In the genomic region with DNA sequence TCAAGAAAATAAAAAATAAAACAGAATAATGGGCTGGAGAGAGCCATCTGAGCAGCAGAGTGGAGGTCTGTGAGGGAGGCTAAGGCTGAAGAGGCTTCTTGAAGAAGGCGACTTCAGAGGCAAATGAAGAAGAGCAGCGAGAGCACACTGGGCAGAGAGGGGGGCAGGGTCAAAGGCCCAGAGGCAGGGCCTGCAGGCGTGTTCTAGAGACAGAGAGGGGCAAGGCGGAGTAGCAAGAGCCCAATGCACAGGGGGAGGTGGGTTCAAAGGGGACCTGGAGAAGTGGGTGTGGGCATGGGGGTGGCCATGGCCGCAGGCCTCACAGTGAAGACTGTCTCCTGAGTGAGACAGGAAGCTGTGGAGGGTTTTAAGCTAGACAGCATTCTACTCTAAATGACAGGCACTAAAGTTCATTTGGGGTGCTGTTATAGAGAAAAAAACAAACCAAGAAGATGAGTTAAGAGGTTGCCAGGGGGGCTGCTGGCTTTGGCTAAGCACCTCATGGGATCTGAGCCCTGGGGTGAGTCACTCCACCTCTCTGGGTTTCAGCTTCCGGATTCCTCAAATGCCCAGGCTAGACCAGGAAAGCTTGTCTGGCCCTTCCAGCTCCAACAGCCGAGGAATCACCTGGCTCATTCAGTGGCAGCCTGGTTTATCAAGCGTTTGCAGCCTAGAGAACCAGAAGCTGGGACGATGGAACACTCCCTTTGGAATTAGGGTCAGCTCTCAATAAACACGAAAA, we compare ENCODE assay signal across 10 cellular contexts.
DNase-seq lines count a peak whose midpoint lies in the region; ATAC-seq, FAIRE-seq and TF ChIP-seq lines count a peak whose summit lies in the region.
"Had no signal": no experiment of that assay in that cellular context is flagged by ENCODE, and none has a peak within 500 bp of the region (broad histone marks: within the 10 kb centered on the region; RNA-seq: fewer than 3 reads in every experiment).

No MANE protein-coding gene starts in this region.

- no peak for FAIRE-seq in urothelium cell line (lab: Jason Lieb, UNC)

- H3K27me3 ChIP-seq in kidney epithelial cell (ENCODE audit: control insufficient read depth, insufficient read depth, low read length): no peaks in the 10 kb centered on the region
- H3K27me3 ChIP-seq: dorsolateral prefrontal cortex had no signal

- ATAC-seq in natural killer cell (peak in 1 of 3 donors; percentile 31), GM18520 (IDR thresholded peaks at IDR 0.05; ENCODE audit: unreplicated experiment) (no peak)
- no peak for ATAC-seq in natural killer cell treated with Interleukin-12 subunit alpha and Interleukin-12 subunit beta and Interleukin-15 and Interleukin-18, amount 100 ng/mL, for 72 hours

- H3K36me3 ChIP-seq in kidney epithelial cell (ENCODE audit: control insufficient read depth, insufficient read depth, low read length): peaks cover 2% of the 10 kb centered on the region

- no peak overlapping the region for H3K4me3 ChIP-seq in kidney epithelial cell (ENCODE audit: low read depth, low read length)
- H3K4me3 ChIP-seq: dorsolateral prefrontal cortex had no signal

- H3K27me3 Mint-ChIP-seq in natural killer cell (ENCODE audit: low read depth in 2 of 2): no peaks in the 10 kb centered on the region
- H3K27me3 Mint-ChIP-seq in natural killer cell treated with Interleukin-12 subunit alpha and Interleukin-12 subunit beta and Interleukin-15 and Interleukin-18, amount 100 ng/mL, for 72 hours: no peaks in the 10 kb centered on the region

- no peak overlapping the region for H3K4me3 Mint-ChIP-seq in natural killer cell
- H3K4me3 Mint-ChIP-seq in natural killer cell treated with Interleukin-12 subunit alpha and Interleukin-12 subunit beta and Interleukin-15 and Interleukin-18, amount 100 ng/mL, for 72 hours: no peak overlapping the region

- H3K9me3 Mint-ChIP-seq in natural killer cell: no peaks in the 10 kb centered on the region
- no peaks in the 10 kb centered on the region for H3K9me3 Mint-ChIP-seq in natural killer cell treated with Interleukin-12 subunit alpha and Interleukin-12 subunit beta and Interleukin-15 and Interleukin-18, amount 100 ng/mL, for 72 hours

- H3K4me1 Mint-ChIP-seq in natural killer cell: peaks cover 8 to 21% of the 10 kb centered on the region in 2 donors
- peaks cover 0 to 3% of the 10 kb centered on the region in 2 donors for H3K4me1 Mint-ChIP-seq in natural killer cell treated with Interleukin-12 subunit alpha and Interleukin-12 subunit beta and Interleukin-15 and Interleukin-18, amount 100 ng/mL, for 72 hours (ENCODE audit: low read depth in 2 of 2)

- no peaks in the 10 kb centered on the region for H3K36me3 Mint-ChIP-seq in natural killer cell
- H3K36me3 Mint-ChIP-seq in natural killer cell treated with Interleukin-12 subunit alpha and Interleukin-12 subunit beta and Interleukin-15 and Interleukin-18, amount 100 ng/mL, for 72 hours: no peaks in the 10 kb centered on the region

- peak overlapping the region; percentile 60 to 66 for H3K27ac Mint-ChIP-seq in natural killer cell
- H3K27ac Mint-ChIP-seq in natural killer cell treated with Interleukin-12 subunit alpha and Interleukin-12 subunit beta and Interleukin-15 and Interleukin-18, amount 100 ng/mL, for 72 hours: peak overlapping the region in 1 of 2 donors; percentile 45

- no peak for DNase-seq in natural killer cell
- no peak for DNase-seq in natural killer cell treated with Interleukin-12 subunit alpha and Interleukin-12 subunit beta and Interleukin-15 and Interleukin-18, amount 100 ng/mL, for 72 hours (ENCODE audit: low spot score)
- DNase-seq in astrocyte of the hippocampus (ENCODE audit: low read depth, low spot score): peak; percentile 96
- DNase-seq in kidney epithelial cell (ENCODE audit: low read depth): peak; percentile 70
- peak; percentile 95 for DNase-seq in urothelium cell line (ENCODE audit: low spot score)
- no peak for DNase-seq in GM19240 (ENCODE audit: insufficient read length, low spot score)
- DNase-seq in activated CD4-positive, CD25-positive, alpha-beta regulatory T cell treated with anti-CD3 and anti-CD28 coated beads, Interleukin-2, amount 50 U/mL, for 72 hours: no peak
- DNase-seq: dorsolateral prefrontal cortex, NCI-H1105 had no signal

- no peak for TF ChIP-seq CTCF in natural killer cell (IDR thresholded peaks at IDR 0.05)
- TF ChIP-seq CTCF in kidney epithelial cell (IDR thresholded peaks at IDR 0.05; ENCODE audit: insufficient read depth, low read length, poor library complexity, severe bottlenecking): no peak

- intact Hi-C loops in natural killer cell (cut with micrococcal nuclease): loop anchor here (5.0 kb wide), 1 partner anchor 182 kb away; the partner anchor contains the start of gene POLR3A

Comparison
In these comparisons a context has a peak if more than half of its experiments do, and no peak if none do; other contexts are left out.
1. DNase-seq: peak in astrocyte of the hippocampus (single experiment), kidney epithelial cell (single experiment) and urothelium cell line (single experiment); none in natural killer cell (single experiment), natural killer cell treated with Interleukin-12 subunit alpha and Interleukin-12 subunit beta and Interleukin-15 and Interleukin-18, amount 100 ng/mL, for 72 hours (single experiment), GM19240 (single experiment) and activated CD4-positive, CD25-positive, alpha-beta regulatory T cell treated with anti-CD3 and anti-CD28 coated beads, Interleukin-2, amount 50 U/mL, for 72 hours (single experiment).